Comparison of ENCODE assay signal across 8 cellular contexts in the genomic region with DNA sequence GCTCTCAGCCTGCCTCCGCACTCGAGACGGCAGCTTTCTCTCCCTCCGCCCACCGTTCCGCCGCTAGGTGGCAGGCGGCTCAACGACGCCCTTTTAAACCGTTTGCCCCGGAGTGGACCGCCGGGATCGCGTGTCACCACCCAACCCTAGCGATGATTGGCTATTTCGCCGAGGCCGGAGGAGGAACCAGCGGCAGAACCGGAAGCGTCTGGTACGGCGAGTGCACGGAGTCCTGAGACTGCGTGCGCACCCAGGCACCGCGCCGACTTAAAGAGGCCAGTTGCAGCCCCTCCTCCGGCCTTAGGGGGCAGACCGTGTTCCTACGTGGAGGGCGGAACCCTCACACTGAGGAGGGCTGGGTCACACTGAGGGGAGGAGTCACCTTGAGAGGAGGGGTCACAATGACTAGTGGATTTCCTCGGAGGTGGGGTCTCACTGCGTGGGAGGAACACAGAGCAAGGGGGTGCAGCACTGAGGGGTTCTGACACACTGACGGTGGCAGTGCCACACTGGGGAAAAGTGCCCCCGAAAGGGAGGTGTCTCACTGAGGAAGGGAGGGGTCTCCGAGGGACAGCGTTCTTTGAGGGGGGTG. TPM values are rescaled to one million over a fixed set of nuclear protein-coding genes. Genes with fewer than 3 reads are reported as not detected.
DNase-seq lines count a peak whose midpoint lies in the region; ATAC-seq and TF ChIP-seq lines count a peak whose summit lies in the region.

No MANE protein-coding gene starts in this region.

- peaks cover 15 to 19% of the 10 kb centered on the region in 2 donors for H3K36me3 ChIP-seq in ascending aorta
- peaks cover 0 to 17% of the 10 kb centered on the region in 2 donors for H3K36me3 ChIP-seq in vagina

- TF ChIP-seq CTCF in ascending aorta (IDR thresholded peaks at IDR 0.05) (peak; percentile 89 to 96 (median 93)), vagina (IDR thresholded peaks at IDR 0.05) (peak; percentile 83 to 97 (median 86))

- peak overlapping the region; percentile 92 to 97 for H3K4me3 ChIP-seq in ascending aorta
- peak overlapping the region; percentile 98 for H3K4me3 ChIP-seq in right cardiac atrium (ENCODE audit: low read length)
- H3K4me3 ChIP-seq in vagina = peak overlapping the region; percentile 64 to 88

- no peaks in the 10 kb centered on the region for H3K27me3 ChIP-seq in ascending aorta
- H3K27me3 ChIP-seq in right cardiac atrium (ENCODE audit: control insufficient read depth, insufficient read depth) = no peaks in the 10 kb centered on the region
- no peaks in the 10 kb centered on the region for H3K27me3 ChIP-seq in vagina

- intact Hi-C loops in ascending aorta (cut with DNase I) = loop anchor here (1.0 to 5.0 kb wide), 7 partner anchors 40 to 489 kb away; partner anchors contain the start of genes ATOSB and TPM2
- intact Hi-C loops in right cardiac atrium (cut with DNase I) = no loop called here
- intact Hi-C loops in vagina (cut with DNase I) = loop anchor here (5.0 kb wide), 1 partner anchor 112 kb away; the partner anchor contains the start of gene RUSC2

- under 1% methylated on average over 41 of the region's 41 CpGs for WGBS in right cardiac atrium

- peaks cover 15 to 26% of the 10 kb centered on the region in 2 donors for H3K4me1 ChIP-seq in ascending aorta
- no peaks in the 10 kb centered on the region for H3K4me1 ChIP-seq in right cardiac atrium (ENCODE audit: control insufficient read depth, insufficient read depth, low read length)
- peaks cover 24% of the 10 kb centered on the region for H3K4me1 ChIP-seq in vagina

- TF ChIP-seq POLR2A in vagina (IDR thresholded peaks at IDR 0.05) = peak in 1 of 2 donors; percentile 62

- no peaks in the 10 kb centered on the region for H3K9me3 ChIP-seq in ascending aorta
- H3K9me3 ChIP-seq in right cardiac atrium (ENCODE audit: control insufficient read depth, low read length) = no peaks in the 10 kb centered on the region
- H3K9me3 ChIP-seq in vagina = no peaks in the 10 kb centered on the region

- ATAC-seq in GM18498 (IDR thresholded peaks at IDR 0.05; ENCODE audit: unreplicated experiment) (peak; percentile 86), HG02938 (IDR thresholded peaks at IDR 0.05; ENCODE audit: unreplicated experiment) (peak; percentile 83), right cardiac atrium (peak; percentile 97)

- H3K27ac ChIP-seq in ascending aorta = peak overlapping the region; percentile 93 to 95
- H3K27ac ChIP-seq in right cardiac atrium (ENCODE audit: low read length) = peak overlapping the region; percentile 82
- H3K27ac ChIP-seq in vagina = peak overlapping the region; percentile 95

- peak; percentile 99 for DNase-seq in NCI-H1694 treated with DMSO at 0.1 percent for 48 hours (lab: John Stamatoyannopoulos, UW)
- peak; percentile 98 to 100 (median 99) for DNase-seq in T-helper 2 cell
- peak; percentile 98 to 100 for DNase-seq in ascending aorta (ENCODE audit: low spot score in 2 of 2)
- peak; percentile 100 for DNase-seq in right cardiac atrium
- peak; percentile 98 for DNase-seq in pulmonary artery endothelial cell (ENCODE audit: low read depth, low spot score)
- DNase-seq in vagina (ENCODE audit: extremely low spot score in 2 of 2) = peak; percentile 100

RNA-seq across cellular contexts. Expression of gene TESK1, which starts 1.0 kb away (rescaled TPM):
- 70.2 TPM for total RNA-seq in ascending aorta
- total RNA-seq in right cardiac atrium = 10 to 100 TPM; 25.0 to 35.3 (median 27.4) TPM
- polyA plus RNA-seq in right cardiac atrium = 30.5 TPM
- 4.3 and 6.9 TPM in 2 replicates for total RNA-seq in pulmonary artery endothelial cell
- total RNA-seq in vagina = 29.7 TPM

RNA-seq across cellular contexts. Expression of gene CD72, which starts 14.1 kb away (rescaled TPM):
- total RNA-seq in ascending aorta = not detected
- total RNA-seq in right cardiac atrium = under 1 TPM; 0.58 to 0.68 (median 0.60) TPM
- polyA plus RNA-seq in right cardiac atrium = 0.66 TPM
- 0.07 TPM in 1 of 2 replicates, not detected in the other for total RNA-seq in pulmonary artery endothelial cell
- 5.6 TPM for total RNA-seq in vagina

RNA-seq across cellular contexts. Expression of gene SIT1, which starts 46.6 kb away (rescaled TPM):
- total RNA-seq in ascending aorta (not detected), right cardiac atrium (1 to 10 TPM in 1 of 4 donors, under 1 TPM in 1, not detected in 2; 0.26 to 1.5 TPM), pulmonary artery endothelial cell (not detected in 2 replicates), vagina (2.5 TPM)
- 0.14 TPM for polyA plus RNA-seq in right cardiac atrium

RNA-seq across cellular contexts. Expression of gene RMRP, which starts 53.7 kb away (rescaled TPM):
- 17,070 TPM for total RNA-seq in ascending aorta
- over 10,000 TPM; 19,654 to 22,919 (median 21,195) TPM for total RNA-seq in right cardiac atrium
- polyA plus RNA-seq in right cardiac atrium = 218 TPM
- total RNA-seq in pulmonary artery endothelial cell = 22,365 and 32,732 TPM in 2 replicates
- total RNA-seq in vagina = 8,462 TPM

RNA-seq across cellular contexts. Expression of gene CCDC107, which starts 54.0 kb away (rescaled TPM):
- 67.6 TPM for total RNA-seq in ascending aorta
- total RNA-seq in right cardiac atrium = 10 to 100 TPM; 54.7 to 61.6 (median 60.1) TPM
- 75.0 TPM for polyA plus RNA-seq in right cardiac atrium
- 10.6 and 11.7 TPM in 2 replicates for total RNA-seq in pulmonary artery endothelial cell
- total RNA-seq in vagina = 17.2 TPM

Comparison
In these comparisons a context has a peak if more than half of its experiments do, and no peak if none do; other contexts are left out.
1. Peak in every context shown above with its lines: DNase-seq, ATAC-seq, H3K4me3 ChIP-seq and H3K27ac ChIP-seq.
2. intact Hi-C loops: an anchor here in ascending aorta (1.0 to 5.0 kb wide) and vagina (5.0 kb wide); none called in right cardiac atrium.